Comparison of ENCODE assay signal across 36 cellular contexts in the genomic region with DNA sequence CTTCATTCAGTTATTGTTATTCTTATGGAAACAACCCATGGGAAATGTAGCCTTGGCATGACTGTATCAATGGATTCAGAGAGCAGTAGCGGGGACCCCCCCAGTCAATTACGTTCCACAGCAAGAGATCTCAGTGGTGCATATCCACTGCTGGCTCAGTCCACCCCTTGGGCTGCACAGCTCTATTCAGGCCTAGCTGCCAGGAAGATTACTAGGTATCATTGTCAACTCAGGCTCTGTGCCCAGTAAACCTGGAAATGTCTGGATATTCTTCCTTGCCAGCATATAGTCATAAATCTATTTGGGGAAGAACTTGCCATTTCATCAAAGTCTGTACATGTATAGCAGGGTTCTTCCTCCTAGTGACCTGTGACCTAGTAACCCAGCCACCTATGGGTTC.
"Had no signal": no experiment of that assay in that cellular context is flagged by ENCODE, and none has a peak within 500 bp of the region (broad histone marks: within the 10 kb centered on the region; RNA-seq: fewer than 3 reads in every experiment).

No MANE protein-coding gene starts in this region.

- H3K4me3 Mint-ChIP-seq: activated B cell treated with CpG ODN at 0.5 μM for 24 hours; activated CD4-positive, alpha-beta memory T cell treated with anti-CD3 and anti-CD28 coated beads for 36 hours; activated CD4-positive, alpha-beta T cell treated with anti-CD3 and anti-CD28 coated beads, Interleukin-2, amount 10 ng/mL, durations not matched to agents 24 days and 14 days; activated CD8-positive, alpha-beta T cell treated with anti-CD3 and anti-CD28 coated beads for 36 hours; activated naive CD4-positive, alpha-beta T cell treated with anti-CD3 and anti-CD28 coated beads, Interleukin-2, amount 10 ng/mL, durations not matched to agents 7 days and 5 days; activated naive CD4-positive, alpha-beta T cell treated with anti-CD3 and anti-CD28 coated beads, Interleukin-2, amount 50 U/mL, for 24 hours; activated naive CD8-positive, alpha-beta T cell; activated naive CD8-positive, alpha-beta T cell treated with anti-CD3 and anti-CD28 coated beads, Interleukin-2, amount 10 ng/mL, durations not matched to agents 7 days and 5 days; activated naive CD8-positive, alpha-beta T cell treated with anti-CD3 and anti-CD28 coated beads, Interleukin-2, amount 50 U/mL, for 24 hours; activated T-cell treated with anti-CD3 and anti-CD28 coated beads, Interleukin-2, amount 50 U/mL, for 4 hours; activated T-cell treated with anti-CD3 and anti-CD28 coated beads, Interleukin-2, amount 50 U/mL, for 72 hours; activated T-helper 1 cell treated with anti-CD3 and anti-CD28 coated beads, Interleukin-12 subunit alpha, Interleukin-12 subunit beta, Interleukin-2, Interleukin-4 antibody, amounts not matched to agents 30 ng/mL and 10 ng/mL and 1 ng/mL, durations not matched to agents 14 hours and 24 hours and 36 hours; activated T-helper 17 cell treated with anti-CD3 and anti-CD28 coated beads, Interleukin-2, amount 50 U/mL, for 72 hours; brain; central memory CD8-positive, alpha-beta T cell; T-helper 1 cell treated with Interleukin-12 subunit alpha and Interleukin-12 subunit beta and Interleukin-4 antibody, amounts not matched to agents 30 μg/mL and 1 μg/mL, for 36 hours; T-helper 2 cell treated with Interferon-gamma antibody and Interleukin-4, amounts not matched to agents 5 μg/mL and 100 μg/mL, for 36 hours had no signal

- H3K4me1 ChIP-seq: ascending aorta had no signal

- H3K9me3 Mint-ChIP-seq: activated B cell treated with CpG ODN at 0.5 μM for 24 hours; activated CD4-positive, alpha-beta memory T cell treated with anti-CD3 and anti-CD28 coated beads for 36 hours; activated CD4-positive, alpha-beta T cell treated with anti-CD3 and anti-CD28 coated beads, Interleukin-2, amount 10 ng/mL, durations not matched to agents 24 days and 14 days; activated CD8-positive, alpha-beta T cell treated with anti-CD3 and anti-CD28 coated beads for 36 hours; activated naive CD4-positive, alpha-beta T cell treated with anti-CD3 and anti-CD28 coated beads, Interleukin-2, amount 10 ng/mL, durations not matched to agents 7 days and 5 days; activated naive CD4-positive, alpha-beta T cell treated with anti-CD3 and anti-CD28 coated beads, Interleukin-2, amount 50 U/mL, for 24 hours; activated naive CD8-positive, alpha-beta T cell treated with anti-CD3 and anti-CD28 coated beads, Interleukin-2, amount 10 ng/mL, durations not matched to agents 7 days and 5 days; activated naive CD8-positive, alpha-beta T cell treated with anti-CD3 and anti-CD28 coated beads, Interleukin-2, amount 50 U/mL, for 24 hours; activated T-cell treated with anti-CD3 and anti-CD28 coated beads, Interleukin-2, amount 50 U/mL, for 4 hours; activated T-cell treated with anti-CD3 and anti-CD28 coated beads, Interleukin-2, amount 50 U/mL, for 72 hours; activated T-helper 1 cell treated with anti-CD3 and anti-CD28 coated beads, Interleukin-12 subunit alpha, Interleukin-12 subunit beta, Interleukin-2, Interleukin-4 antibody, amounts not matched to agents 30 ng/mL and 10 ng/mL and 1 ng/mL, durations not matched to agents 14 hours and 24 hours and 36 hours; activated T-helper 17 cell treated with anti-CD3 and anti-CD28 coated beads, Interleukin-2, amount 50 U/mL, for 72 hours; central memory CD8-positive, alpha-beta T cell; T-helper 1 cell treated with Interleukin-12 subunit alpha and Interleukin-12 subunit beta and Interleukin-4 antibody, amounts not matched to agents 30 μg/mL and 1 μg/mL, for 36 hours; T-helper 2 cell treated with Interferon-gamma antibody and Interleukin-4, amounts not matched to agents 5 μg/mL and 100 μg/mL, for 36 hours had no signal

- H3K4me3 ChIP-seq: ascending aorta, cardiac muscle cell had no signal

- H3K27ac Mint-ChIP-seq: activated B cell treated with CpG ODN at 0.5 μM for 24 hours; activated CD4-positive, alpha-beta memory T cell treated with anti-CD3 and anti-CD28 coated beads for 36 hours; activated CD4-positive, alpha-beta T cell treated with anti-CD3 and anti-CD28 coated beads, Interleukin-2, amount 10 ng/mL, durations not matched to agents 24 days and 14 days; activated CD8-positive, alpha-beta T cell treated with anti-CD3 and anti-CD28 coated beads for 36 hours; activated naive CD4-positive, alpha-beta T cell treated with anti-CD3 and anti-CD28 coated beads, Interleukin-2, amount 10 ng/mL, durations not matched to agents 7 days and 5 days; activated naive CD4-positive, alpha-beta T cell treated with anti-CD3 and anti-CD28 coated beads, Interleukin-2, amount 50 U/mL, for 24 hours; activated naive CD8-positive, alpha-beta T cell; activated naive CD8-positive, alpha-beta T cell treated with anti-CD3 and anti-CD28 coated beads, Interleukin-2, amount 10 ng/mL, durations not matched to agents 7 days and 5 days; activated naive CD8-positive, alpha-beta T cell treated with anti-CD3 and anti-CD28 coated beads, Interleukin-2, amount 50 U/mL, for 24 hours; activated T-cell treated with anti-CD3 and anti-CD28 coated beads, Interleukin-2, amount 50 U/mL, for 72 hours; activated T-helper 1 cell treated with anti-CD3 and anti-CD28 coated beads, Interleukin-12 subunit alpha, Interleukin-12 subunit beta, Interleukin-2, Interleukin-4 antibody, amounts not matched to agents 30 ng/mL and 10 ng/mL and 1 ng/mL, durations not matched to agents 14 hours and 24 hours and 36 hours; activated T-helper 17 cell treated with anti-CD3 and anti-CD28 coated beads, Interleukin-2, amount 50 U/mL, for 72 hours; brain; T-helper 1 cell treated with Interleukin-12 subunit alpha and Interleukin-12 subunit beta and Interleukin-4 antibody, amounts not matched to agents 30 μg/mL and 1 μg/mL, for 36 hours; T-helper 2 cell treated with Interferon-gamma antibody and Interleukin-4, amounts not matched to agents 5 μg/mL and 100 μg/mL, for 36 hours had no signal

- H3K27me3 ChIP-seq: ascending aorta, cardiac muscle cell had no signal

- H3K27ac ChIP-seq: ascending aorta, cardiac muscle cell, VCaP had no signal

- H3K36me3 Mint-ChIP-seq: activated CD4-positive, alpha-beta memory T cell treated with anti-CD3 and anti-CD28 coated beads for 36 hours; activated naive CD4-positive, alpha-beta T cell treated with anti-CD3 and anti-CD28 coated beads, Interleukin-2, amount 10 ng/mL, durations not matched to agents 7 days and 5 days; activated naive CD4-positive, alpha-beta T cell treated with anti-CD3 and anti-CD28 coated beads, Interleukin-2, amount 50 U/mL, for 24 hours; activated naive CD8-positive, alpha-beta T cell; activated naive CD8-positive, alpha-beta T cell treated with anti-CD3 and anti-CD28 coated beads, Interleukin-2, amount 10 ng/mL, durations not matched to agents 7 days and 5 days had no signal

- DNase-seq: activated B cell treated with CpG ODN at 0.5 μM for 24 hours; activated CD4-positive, alpha-beta memory T cell treated with anti-CD3 and anti-CD28 coated beads for 36 hours; activated CD4-positive, alpha-beta T cell treated with anti-CD3 and anti-CD28 coated beads for 4 hours; activated CD4-positive, alpha-beta T cell treated with anti-CD3 and anti-CD28 coated beads, Interleukin-2, amount 10 ng/mL, durations not matched to agents 24 days and 14 days; activated CD4-positive, alpha-beta T cell treated with anti-CD3 and anti-CD28 coated beads, Interleukin-2, amount 50 U/mL, for 1 hour; activated CD4-positive, alpha-beta T cell treated with anti-CD3 and anti-CD28 coated beads, Interleukin-2, amount 50 U/mL, for 4 hours; activated CD4-positive, CD25-positive, alpha-beta regulatory T cell treated with anti-CD3 and anti-CD28 coated beads, Interleukin-2, amount 50 U/mL, for 72 hours; activated CD8-positive, alpha-beta memory T cell treated with anti-CD3 and anti-CD28 coated beads, Interleukin-2, amount 50 U/mL, for 4 hours; activated CD8-positive, alpha-beta T cell treated with anti-CD3 and anti-CD28 coated beads for 36 hours; activated effector memory CD4-positive, alpha-beta T cell treated with anti-CD3 and anti-CD28 coated beads, Interleukin-2, amount 50 U/mL, for 16 hours; activated gamma-delta T cell treated with Interleukin-2 at 50 U/mL for 16 hours; activated naive CD4-positive, alpha-beta T cell; activated naive CD4-positive, alpha-beta T cell treated with anti-CD3 and anti-CD28 coated beads, Interleukin-2, amount 10 ng/mL, durations not matched to agents 7 days and 5 days; activated naive CD8-positive, alpha-beta T cell treated with anti-CD3 and anti-CD28 coated beads, Interleukin-2, amount 10 ng/mL, durations not matched to agents 7 days and 5 days; activated naive CD8-positive, alpha-beta T cell treated with anti-CD3 and anti-CD28 coated beads, Interleukin-2, amount 50 U/mL, for 24 hours; activated T-cell treated with anti-CD3 and anti-CD28 coated beads for 4 hours; activated T-cell treated with anti-CD3 and anti-CD28 coated beads, Interleukin-2, amount 50 U/mL, for 1 hour; activated T-cell treated with anti-CD3 and anti-CD28 coated beads, Interleukin-2, amount 50 U/mL, for 4 hours; activated T-cell treated with anti-CD3 and anti-CD28 coated beads, Interleukin-2, amount 50 U/mL, for 72 hours; amygdala; anterior cingulate cortex; caudate nucleus; cerebellar nuclear complex; T-helper 2 cell; T-helper 9 cell had no signal

- H3K36me3 ChIP-seq: cardiac muscle cell had no signal

- ATAC-seq: activated CD8-positive, alpha-beta T cell treated with anti-CD3 and anti-CD28 coated beads for 36 hours; activated naive CD8-positive, alpha-beta T cell treated with anti-CD3 and anti-CD28 coated beads, Interleukin-2, amount 50 U/mL, for 24 hours; activated T-cell treated with anti-CD3 and anti-CD28 coated beads, Interleukin-2, amount 50 U/mL, for 4 hours; activated T-cell treated with anti-CD3 and anti-CD28 coated beads, Interleukin-2, amount 50 U/mL, for 72 hours; activated T-helper 17 cell treated with anti-CD3 and anti-CD28 coated beads, Interleukin-2, amount 50 U/mL, for 72 hours had no signal

- H3K27me3 Mint-ChIP-seq: activated B cell treated with CpG ODN at 0.5 μM for 24 hours; activated CD4-positive, alpha-beta memory T cell treated with anti-CD3 and anti-CD28 coated beads for 36 hours; activated CD4-positive, alpha-beta T cell treated with anti-CD3 and anti-CD28 coated beads, Interleukin-2, amount 10 ng/mL, durations not matched to agents 24 days and 14 days; activated CD8-positive, alpha-beta T cell treated with anti-CD3 and anti-CD28 coated beads for 36 hours; activated naive CD4-positive, alpha-beta T cell treated with anti-CD3 and anti-CD28 coated beads, Interleukin-2, amount 50 U/mL, for 24 hours; activated naive CD8-positive, alpha-beta T cell; activated naive CD8-positive, alpha-beta T cell treated with anti-CD3 and anti-CD28 coated beads, Interleukin-2, amount 50 U/mL, for 24 hours; brain; central memory CD8-positive, alpha-beta T cell had no signal

- H3K4me1 Mint-ChIP-seq: activated B cell treated with CpG ODN at 0.5 μM for 24 hours; activated CD4-positive, alpha-beta T cell treated with anti-CD3 and anti-CD28 coated beads, Interleukin-2, amount 10 ng/mL, durations not matched to agents 24 days and 14 days; activated naive CD4-positive, alpha-beta T cell treated with anti-CD3 and anti-CD28 coated beads, Interleukin-2, amount 10 ng/mL, durations not matched to agents 7 days and 5 days; activated naive CD4-positive, alpha-beta T cell treated with anti-CD3 and anti-CD28 coated beads, Interleukin-2, amount 50 U/mL, for 24 hours; activated naive CD8-positive, alpha-beta T cell treated with anti-CD3 and anti-CD28 coated beads, Interleukin-2, amount 10 ng/mL, durations not matched to agents 7 days and 5 days; activated naive CD8-positive, alpha-beta T cell treated with anti-CD3 and anti-CD28 coated beads, Interleukin-2, amount 50 U/mL, for 24 hours; activated T-helper 17 cell treated with anti-CD3 and anti-CD28 coated beads, Interleukin-2, amount 50 U/mL, for 72 hours; central memory CD8-positive, alpha-beta T cell had no signal

- H3K9me3 ChIP-seq: ascending aorta had no signal
